Comparison of ENCODE assay signal across 33 cellular contexts in genomic region chr18:39660141-39660540, GRCh38.
A peak's percentile ranks its signal among the peaks of the same experiment; 100 is the strongest.
DNase-seq lines count a peak whose midpoint lies in the region; ATAC-seq, FAIRE-seq and TF ChIP-seq lines count a peak whose summit lies in the region.
"Had no signal": no experiment of that assay in that cellular context is flagged by ENCODE, and none has a peak within 500 bp of the region (broad histone marks: within the 10 kb centered on the region; RNA-seq: fewer than 3 reads in every experiment).

No MANE protein-coding gene starts in this region.

- FAIRE-seq in HTR-8/SVneo (lab: Jason Lieb, UNC): no peak
- FAIRE-seq: GM12878, H1, islet of Langerhans, pancreas had no signal

- peak; percentile 2 for DNase-seq in HTR-8/SVneo (ENCODE audit: insufficient read length, low spot score)
- peak; percentile 33 for DNase-seq in astrocyte of the spinal cord (ENCODE audit: low read depth, low spot score)
- peak; percentile 35 for DNase-seq in fibroblast of peridontal ligament (ENCODE audit: extremely low read depth)
- DNase-seq in activated T-helper 1 cell treated with anti-CD3 and anti-CD28 coated beads, Interleukin-12 subunit alpha, Interleukin-12 subunit beta, Interleukin-2, Interleukin-4 antibody, amounts not matched to agents 30 ng/mL and 10 ng/mL and 1 ng/mL, durations not matched to agents 14 hours and 24 hours and 36 hours (ENCODE audit: low spot score): no peak
- no peak for DNase-seq in activated gamma-delta T cell treated with Interleukin-2 at 50 U/mL for 16 hours
- DNase-seq in NCI-H526 treated with DMSO at 0.1 percent for 48 hours (lab: John Stamatoyannopoulos, UW): no peak
- no peak for DNase-seq in upper lobe of left lung
- DNase-seq: activated CD4-positive, alpha-beta T cell treated with anti-CD3 and anti-CD28 coated beads for 36 hours; activated CD8-positive, alpha-beta T cell treated with anti-CD3 and anti-CD28 coated beads, Interleukin-2, amount 10 ng/mL, durations not matched to agents 7 days and 5 days; CD4-positive, alpha-beta memory T cell; central memory CD4-positive, alpha-beta T cell; endodermal cell; glutamatergic neuron; mesenchymal stem cell; NCI-H1417 treated with DMSO at 0.1 percent for 48 hours; NCI-H2029 treated with DMSO at 0.1 percent for 48 hours; NCI-H524; pancreas; stimulated activated naive B cell treated with anti-CD40 and anti-IgM and Interleukin-4, amounts not matched to agents 10 μg/mL and 1 μg/mL and 100 μg/mL, for 72 hours; substantia nigra had no signal

- intact Hi-C loops in activated T-helper 1 cell treated with anti-CD3 and anti-CD28 coated beads, Interleukin-12 subunit alpha, Interleukin-12 subunit beta, Interleukin-2, Interleukin-4 antibody, amounts not matched to agents 30 ng/mL and 10 ng/mL and 1 ng/mL, durations not matched to agents 14 hours and 24 hours and 36 hours (cut with micrococcal nuclease): no loop called here

- H3K36me3 Mint-ChIP-seq in activated T-helper 1 cell treated with anti-CD3 and anti-CD28 coated beads, Interleukin-12 subunit alpha, Interleukin-12 subunit beta, Interleukin-2, Interleukin-4 antibody, amounts not matched to agents 30 ng/mL and 10 ng/mL and 1 ng/mL, durations not matched to agents 14 hours and 24 hours and 36 hours (ENCODE audit: low read depth): no peaks in the 10 kb centered on the region
- H3K36me3 Mint-ChIP-seq: activated naive CD4-positive, alpha-beta T cell treated with anti-CD3 and anti-CD28 coated beads, Interleukin-2, amount 50 U/mL, for 24 hours; CD4-positive, alpha-beta memory T cell; stimulated activated naive B cell treated with anti-CD40 and anti-IgM and Interleukin-4, amounts not matched to agents 10 μg/mL and 1 μg/mL and 100 μg/mL, for 72 hours; type B pancreatic cell had no signal

- TF ChIP-seq CTCF in astrocyte of the spinal cord (IDR thresholded peaks at IDR 0.05; ENCODE audit: low read depth, low read length): no peak
- TF ChIP-seq CTCF in upper lobe of left lung (IDR thresholded peaks at IDR 0.05): no peak

- ATAC-seq in upper lobe of left lung (ENCODE audit: low FRiP score in 2 of 2): no peak
- ATAC-seq: activated CD4-positive, alpha-beta T cell treated with anti-CD3 and anti-CD28 coated beads for 36 hours; activated CD8-positive, alpha-beta T cell treated with anti-CD3 and anti-CD28 coated beads, Interleukin-2, amount 10 ng/mL, durations not matched to agents 7 days and 5 days; GM12878; left lobe of liver; pancreas; Right ventricle myocardium inferior; stimulated activated naive B cell treated with anti-CD40 and anti-IgM and Interleukin-4, amounts not matched to agents 10 μg/mL and 1 μg/mL and 100 μg/mL, for 72 hours had no signal

- H3K4me1 ChIP-seq in ACC112 (ENCODE audit: control insufficient read depth, insufficient read depth, low read length, unreplicated experiment): peaks cover 5% of the 10 kb centered on the region
- no peaks in the 10 kb centered on the region for H3K4me1 ChIP-seq in upper lobe of left lung
- H3K4me1 ChIP-seq: esophagus muscularis mucosa, pancreas had no signal

- H3K4me3 ChIP-seq in ACC112 (ENCODE audit: low read depth, low read length) (no peak overlapping the region), astrocyte of the spinal cord (ENCODE audit: low read depth, low read length) (no peak overlapping the region), upper lobe of left lung (no peak overlapping the region)
- H3K4me3 ChIP-seq: esophagus muscularis mucosa, GM12878, pancreas had no signal

- no peaks in the 10 kb centered on the region for H3K79me2 ChIP-seq in ACC112 (ENCODE audit: control insufficient read depth, insufficient read depth, low read length, unreplicated experiment)

- no peak overlapping the region for H2AFZ ChIP-seq in ACC112 (ENCODE audit: low read length, unreplicated experiment)

- H3K27me3 Mint-ChIP-seq in activated T-helper 1 cell treated with anti-CD3 and anti-CD28 coated beads, Interleukin-12 subunit alpha, Interleukin-12 subunit beta, Interleukin-2, Interleukin-4 antibody, amounts not matched to agents 30 ng/mL and 10 ng/mL and 1 ng/mL, durations not matched to agents 14 hours and 24 hours and 36 hours (ENCODE audit: insufficient read depth): no peaks in the 10 kb centered on the region
- H3K27me3 Mint-ChIP-seq: activated CD4-positive, alpha-beta T cell treated with anti-CD3 and anti-CD28 coated beads for 36 hours; activated naive CD4-positive, alpha-beta T cell treated with anti-CD3 and anti-CD28 coated beads, Interleukin-2, amount 50 U/mL, for 24 hours; CD4-positive, alpha-beta memory T cell; stimulated activated naive B cell treated with anti-CD40 and anti-IgM and Interleukin-4, amounts not matched to agents 10 μg/mL and 1 μg/mL and 100 μg/mL, for 72 hours; type B pancreatic cell had no signal

- H3K27me3 ChIP-seq in ACC112 (ENCODE audit: insufficient read depth, low read length) (no peaks in the 10 kb centered on the region), upper lobe of left lung (no peaks in the 10 kb centered on the region)
- H3K27me3 ChIP-seq: esophagus muscularis mucosa, pancreas had no signal

- no peaks in the 10 kb centered on the region for H3K36me3 ChIP-seq in ACC112 (ENCODE audit: insufficient read depth, low read length)
- no peaks in the 10 kb centered on the region for H3K36me3 ChIP-seq in upper lobe of left lung
- H3K36me3 ChIP-seq: esophagus muscularis mucosa, pancreas had no signal

- H3K4me1 Mint-ChIP-seq in activated T-helper 1 cell treated with anti-CD3 and anti-CD28 coated beads, Interleukin-12 subunit alpha, Interleukin-12 subunit beta, Interleukin-2, Interleukin-4 antibody, amounts not matched to agents 30 ng/mL and 10 ng/mL and 1 ng/mL, durations not matched to agents 14 hours and 24 hours and 36 hours (ENCODE audit: low read depth): no peaks in the 10 kb centered on the region
- H3K4me1 Mint-ChIP-seq: activated CD4-positive, alpha-beta T cell treated with anti-CD3 and anti-CD28 coated beads for 36 hours; activated naive CD4-positive, alpha-beta T cell treated with anti-CD3 and anti-CD28 coated beads, Interleukin-2, amount 50 U/mL, for 24 hours; CD4-positive, alpha-beta memory T cell; neural crest cell; stimulated activated naive B cell treated with anti-CD40 and anti-IgM and Interleukin-4, amounts not matched to agents 10 μg/mL and 1 μg/mL and 100 μg/mL, for 72 hours had no signal

- no peaks in the 10 kb centered on the region for H3K9me3 ChIP-seq in upper lobe of left lung
- H3K9me3 ChIP-seq: esophagus muscularis mucosa, pancreas had no signal

- H3K27ac Mint-ChIP-seq in activated T-helper 1 cell treated with anti-CD3 and anti-CD28 coated beads, Interleukin-12 subunit alpha, Interleukin-12 subunit beta, Interleukin-2, Interleukin-4 antibody, amounts not matched to agents 30 ng/mL and 10 ng/mL and 1 ng/mL, durations not matched to agents 14 hours and 24 hours and 36 hours: no peak overlapping the region
- H3K27ac Mint-ChIP-seq: activated CD4-positive, alpha-beta T cell treated with anti-CD3 and anti-CD28 coated beads for 36 hours; activated CD8-positive, alpha-beta T cell treated with anti-CD3 and anti-CD28 coated beads, Interleukin-2, amount 10 ng/mL, durations not matched to agents 7 days and 5 days; activated naive CD4-positive, alpha-beta T cell treated with anti-CD3 and anti-CD28 coated beads, Interleukin-2, amount 50 U/mL, for 24 hours; activated T-helper 2 cell treated with anti-CD3 and anti-CD28 coated beads, Interferon-gamma antibody, Interleukin-2, Interleukin-4, amounts not matched to agents 10 μg/mL and 5 μg/mL and 100 μg/mL, durations not matched to agents 14 hours and 24 hours and 36 hours; CD4-positive, alpha-beta memory T cell; endodermal cell; stimulated activated naive B cell treated with anti-CD40 and anti-IgM and Interleukin-4, amounts not matched to agents 10 μg/mL and 1 μg/mL and 100 μg/mL, for 72 hours; type B pancreatic cell had no signal

- H3K9me3 Mint-ChIP-seq in activated T-helper 1 cell treated with anti-CD3 and anti-CD28 coated beads, Interleukin-12 subunit alpha, Interleukin-12 subunit beta, Interleukin-2, Interleukin-4 antibody, amounts not matched to agents 30 ng/mL and 10 ng/mL and 1 ng/mL, durations not matched to agents 14 hours and 24 hours and 36 hours: peaks cover 4% of the 10 kb centered on the region
- H3K9me3 Mint-ChIP-seq: neural crest cell, type B pancreatic cell had no signal

- in situ Hi-C loops in astrocyte of the spinal cord (cut with HindIII; ENCODE audit: low sequenced_read_pairs): no loop called here

- peak overlapping the region; percentile 10; the same call in 1 of the 2 replicates for H3K27ac ChIP-seq in ACC112 (ENCODE audit: low read depth, low read length)
- no peak overlapping the region for H3K27ac ChIP-seq in upper lobe of left lung
- H3K27ac ChIP-seq: esophagus muscularis mucosa, HL-60, KMS-11, pancreas had no signal

- 90 to 94% methylated on average over 2 of the region's 2 CpGs for WGBS in upper lobe of left lung, 2 donors

- TF ChIP-seq EP300 in upper lobe of left lung (IDR thresholded peaks at IDR 0.05): no peak

- no peak for TF ChIP-seq POLR2A in upper lobe of left lung (IDR thresholded peaks at IDR 0.05)

- no peak overlapping the region for H3K4me3 Mint-ChIP-seq in activated T-helper 1 cell treated with anti-CD3 and anti-CD28 coated beads, Interleukin-12 subunit alpha, Interleukin-12 subunit beta, Interleukin-2, Interleukin-4 antibody, amounts not matched to agents 30 ng/mL and 10 ng/mL and 1 ng/mL, durations not matched to agents 14 hours and 24 hours and 36 hours
- H3K4me3 Mint-ChIP-seq: activated CD4-positive, alpha-beta T cell treated with anti-CD3 and anti-CD28 coated beads for 36 hours; activated CD8-positive, alpha-beta T cell treated with anti-CD3 and anti-CD28 coated beads, Interleukin-2, amount 10 ng/mL, durations not matched to agents 7 days and 5 days; activated naive CD4-positive, alpha-beta T cell treated with anti-CD3 and anti-CD28 coated beads, Interleukin-2, amount 50 U/mL, for 24 hours; CD4-positive, alpha-beta memory T cell; endodermal cell; neural crest cell; stimulated activated naive B cell treated with anti-CD40 and anti-IgM and Interleukin-4, amounts not matched to agents 10 μg/mL and 1 μg/mL and 100 μg/mL, for 72 hours; type B pancreatic cell had no signal

Comparison
In these comparisons a context has a peak if more than half of its experiments do, and no peak if none do; other contexts are left out.
1. DNase-seq: peak in HTR-8/SVneo (single experiment), astrocyte of the spinal cord (single experiment) and fibroblast of peridontal ligament (single experiment); none in activated T-helper 1 cell treated with anti-CD3 and anti-CD28 coated beads, Interleukin-12 subunit alpha, Interleukin-12 subunit beta, Interleukin-2, Interleukin-4 antibody, amounts not matched to agents 30 ng/mL and 10 ng/mL and 1 ng/mL, durations not matched to agents 14 hours and 24 hours and 36 hours (single experiment), activated gamma-delta T cell treated with Interleukin-2 at 50 U/mL for 16 hours (single experiment), NCI-H526 treated with DMSO at 0.1 percent for 48 hours (single experiment) and upper lobe of left lung (0 of 2).